Comparison of ENCODE assay signal across 10 cellular contexts in genomic region chr19:4370418-4371041, GRCh38. TPM values are rescaled to one million over a fixed set of nuclear protein-coding genes. Genes with fewer than 3 reads are reported as not detected.
DNase-seq lines count a peak whose midpoint lies in the region; ATAC-seq and TF ChIP-seq lines count a peak whose summit lies in the region.
"Had no signal": no experiment of that assay in that cellular context is flagged by ENCODE, and none has a peak within 500 bp of the region (broad histone marks: within the 10 kb centered on the region; RNA-seq: fewer than 3 reads in every experiment).

No MANE protein-coding gene starts in this region.

- H3K4me3 ChIP-seq in GM08714 (ENCODE audit: low read length) (peak overlapping the region; percentile 8; the same call in 1 of the 2 replicates), Peyer's patch (peak overlapping the region in 3 of 4 donors; percentile 38 to 39 (median 39)), esophagus (ENCODE audit: low read depth in 1 of 2, low read length in 2 of 2) (peak overlapping the region in 1 of 2 donors; percentile 30), sigmoid colon (no peak overlapping the region), SJCRH30 (no peak overlapping the region)

- no peak for TF ChIP-seq EP300 in sigmoid colon (IDR thresholded peaks at IDR 0.05)

- no peak for DNase-seq in Peyer's patch
- DNase-seq in sigmoid colon = no peak
- DNase-seq in SJCRH30 = no peak
- no peak for DNase-seq in epidermal melanocyte (ENCODE audit: insufficient read length, low spot score)
- DNase-seq: NCI-H1417, SHP77 had no signal

- H3K4me1 ChIP-seq in Peyer's patch = peaks cover 12 to 63% (median 57%) of the 10 kb centered on the region in 4 donors
- H3K4me1 ChIP-seq in esophagus (ENCODE audit: control insufficient read depth in 2 of 2, insufficient read depth in 2 of 2, low read length in 1 of 2) = peaks cover 40 to 64% of the 10 kb centered on the region in 2 donors
- H3K4me1 ChIP-seq in sigmoid colon = peaks cover 0 to 87% (median 77%) of the 10 kb centered on the region in 4 donors
- H3K4me1 ChIP-seq in SJCRH30 = peaks cover 21% of the 10 kb centered on the region

- peak overlapping the region; percentile 78 to 94 (median 85) for H3K27ac ChIP-seq in Peyer's patch
- peak overlapping the region; percentile 88 to 96 for H3K27ac ChIP-seq in esophagus (ENCODE audit: low read depth in 2 of 2, low read length in 1 of 2)
- peak overlapping the region; percentile 37 to 75 (median 63) for H3K27ac ChIP-seq in sigmoid colon
- H3K27ac ChIP-seq in SJCRH30 = no peak overlapping the region

- H3K36me3 ChIP-seq in Peyer's patch (peaks cover 0 to 24% (median 0%) of the 10 kb centered on the region in 3 donors), esophagus (ENCODE audit: control insufficient read depth in 2 of 2, insufficient read depth in 2 of 2, low read length in 1 of 2) (peaks cover 4 to 33% of the 10 kb centered on the region in 2 donors), sigmoid colon (peaks cover 0 to 16% (median 11%) of the 10 kb centered on the region in 4 donors), SJCRH30 (no peaks in the 10 kb centered on the region)

- 77 to 82% methylated on average over 14 to 15 of the region's 15 CpGs for WGBS in esophagus, 2 donors
- 88 to 90% methylated on average over 15 of the region's 15 CpGs for WGBS in sigmoid colon, 2 donors

- H3K9me3 ChIP-seq in Peyer's patch (no peaks in the 10 kb centered on the region), esophagus (ENCODE audit: control insufficient read depth in 2 of 2, insufficient read depth in 1 of 2, low read depth in 1 of 2, low read length in 1 of 2) (no peaks in the 10 kb centered on the region), sigmoid colon (no peaks in the 10 kb centered on the region), SJCRH30 (replicated peaks) (no peaks in the 10 kb centered on the region)

- no peak for TF ChIP-seq POLR2A in Peyer's patch (IDR thresholded peaks at IDR 0.05)
- no peak for TF ChIP-seq POLR2A in sigmoid colon (IDR thresholded peaks at IDR 0.05)

- TF ChIP-seq CTCF in Peyer's patch (IDR thresholded peaks at IDR 0.05) (no peak), sigmoid colon (IDR thresholded peaks at IDR 0.05) (no peak)

- ATAC-seq in HG03571 (IDR thresholded peaks at IDR 0.05; ENCODE audit: unreplicated experiment) = no peak
- no peak for ATAC-seq in HG03342 (IDR thresholded peaks at IDR 0.05; ENCODE audit: unreplicated experiment)

- intact Hi-C loops in sigmoid colon (cut with DNase I) = no loop called here

- H3K27me3 ChIP-seq in Peyer's patch (no peaks in the 10 kb centered on the region), esophagus (ENCODE audit: control insufficient read depth in 1 of 2, insufficient read depth in 2 of 2, low read length in 2 of 2) (no peaks in the 10 kb centered on the region), sigmoid colon (no peaks in the 10 kb centered on the region), SJCRH30 (no peaks in the 10 kb centered on the region)

RNA-seq across cellular contexts. Expression of gene MPND, which starts 27.2 kb away (rescaled TPM):
- total RNA-seq in Peyer's patch = 10 to 100 TPM in 3 of 4 donors, 1 to 10 TPM in 1; 8.3 to 26.1 (median 20.8) TPM
- polyA plus RNA-seq in esophagus = 10 to 100 TPM; 13.5 to 15.5 TPM
- 10 to 100 TPM in 1 of 4 donors, 1 to 10 TPM in 3; 8.6 to 13.3 (median 9.3) TPM for total RNA-seq in sigmoid colon
- 10 to 100 TPM; 38.2 to 65.2 (median 60.1) TPM for polyA plus RNA-seq in sigmoid colon
- total RNA-seq in SJCRH30 (2014; rRNA removed; shearing (Covaris generic)) = 3.8 and 8.3 TPM in 2 replicates

RNA-seq across cellular contexts. Expression of gene SH3GL1, which starts 29.8 kb away (rescaled TPM):
- 100 to 1,000 TPM in 1 of 4 donors, 10 to 100 TPM in 3; 69.3 to 102 (median 73.9) TPM for total RNA-seq in Peyer's patch
- polyA plus RNA-seq in esophagus = 100 to 1,000 TPM; 123 to 242 TPM
- 10 to 100 TPM; 28.5 to 33.9 (median 32.2) TPM for total RNA-seq in sigmoid colon
- 10 to 100 TPM; 37.9 to 47.4 (median 45.0) TPM for polyA plus RNA-seq in sigmoid colon
- 56.9 and 60.0 TPM in 2 replicates for total RNA-seq in SJCRH30 (2014; rRNA removed; shearing (Covaris generic))

RNA-seq across cellular contexts. Expression of gene STAP2, which starts 31.9 kb away (rescaled TPM):
- total RNA-seq in Peyer's patch (100 to 1,000 TPM in 3 of 4 donors, 10 to 100 TPM in 1; 90.8 to 227 (median 134) TPM), sigmoid colon (1 to 10 TPM in 3 of 4 donors, under 1 TPM in 1; 0.99 to 5.5 (median 2.7) TPM)
- polyA plus RNA-seq in esophagus (100 to 1,000 TPM in 1 of 2 donors, 10 to 100 TPM in 1; 99.2 to 126 TPM), sigmoid colon (100 to 1,000 TPM; 146 to 313 (median 199) TPM)
- total RNA-seq in SJCRH30 (2014; rRNA removed; shearing (Covaris generic)) = 9.7 and 11.9 TPM in 2 replicates

RNA-seq across cellular contexts. Expression of gene CHAF1A, which starts 31.9 kb away (rescaled TPM):
- total RNA-seq in Peyer's patch (10 to 100 TPM in 3 of 4 donors, 1 to 10 TPM in 1; 7.5 to 66.8 (median 14.4) TPM), sigmoid colon (1 to 10 TPM; 3.6 to 5.5 (median 4.1) TPM)
- polyA plus RNA-seq in esophagus (10 to 100 TPM; 10.8 to 11.7 TPM), sigmoid colon (10 to 100 TPM in 2 of 3 donors, 1 to 10 TPM in 1; 5.4 to 19.1 (median 10.6) TPM)
- 44.2 and 54.6 TPM in 2 replicates for total RNA-seq in SJCRH30 (2014; rRNA removed; shearing (Covaris generic))

Comparison
In these comparisons a context has a peak if more than half of its experiments do, and no peak if none do; other contexts are left out.
1. H3K4me3 ChIP-seq: peak in GM08714 (single experiment) and Peyer's patch (3 of 4); none in sigmoid colon (0 of 4) and SJCRH30 (single experiment).